Comparison of ENCODE assay signal across 11 cellular contexts in genomic region chr18:58965930-58966662, GRCh38.
DNase-seq lines count a peak whose midpoint lies in the region; ATAC-seq and TF ChIP-seq lines count a peak whose summit lies in the region.
"Had no signal": no experiment of that assay in that cellular context is flagged by ENCODE, and none has a peak within 500 bp of the region (broad histone marks: within the 10 kb centered on the region; RNA-seq: fewer than 3 reads in every experiment).

No MANE protein-coding gene starts in this region.

- H3K27me3 Mint-ChIP-seq in brain = no peaks in the 10 kb centered on the region

- no peak overlapping the region for H2BK12ac ChIP-seq in neuronal stem cell (ENCODE audit: low read length)

- no peak overlapping the region for H3K4me3 ChIP-seq in liver (ENCODE audit: low read depth in 1 of 3, low read length in 3 of 3)
- no peak overlapping the region for H3K4me3 ChIP-seq in right lobe of liver
- H3K4me3 ChIP-seq in neuronal stem cell (ENCODE audit: low read length in 2 of 2) = no peak overlapping the region
- H3K4me3 ChIP-seq in aorta (ENCODE audit: low read length in 2 of 2) = no peak overlapping the region
- no peak overlapping the region for H3K4me3 ChIP-seq in upper lobe of right lung
- H3K4me3 ChIP-seq: uterus had no signal

- DNase-seq in right lobe of liver (no peak), neuronal stem cell (ENCODE audit: low spot score) (no peak), aorta (no peak), G401 (ENCODE audit: low spot score) (no peak), upper lobe of right lung (no peak)
- DNase-seq: DND-41, uterus had no signal

- 64% methylated on average over 4 of the region's 4 CpGs for WGBS in liver
- WGBS in right lobe of liver (ENCODE audit: insufficient coverage, low coverage, low lambda C conversion rate, missing lambda C conversion rate) = 42% methylated on average over 4 of the region's 4 CpGs
- no CpG with 5 or more reads among the region's 4 CpGs for WGBS in neuronal stem cell (ENCODE audit: extremely low coverage in 2 of 2, insufficient read length in 2 of 2, insufficient replicate concordance in 1 of 2), 2 donors
- 7 to 9% methylated on average over 4 of the region's 4 CpGs for WGBS in aorta, 2 donors

- no peak for TF ChIP-seq POLR2A in right lobe of liver (IDR thresholded peaks at IDR 0.05)

- peak overlapping the region in 3 of 5 experiments; percentile 5 to 38 (median 23) for H3K4me3 Mint-ChIP-seq in brain

- no peak overlapping the region for H2BK15ac ChIP-seq in neuronal stem cell (ENCODE audit: low read length)

- no peak overlapping the region for H4K8ac ChIP-seq in neuronal stem cell (ENCODE audit: low read depth, low read length)

- no peaks in the 10 kb centered on the region for H3K27me3 ChIP-seq in liver (ENCODE audit: control insufficient read depth in 4 of 4, insufficient read depth in 4 of 4, low read length in 3 of 4)
- no peaks in the 10 kb centered on the region for H3K27me3 ChIP-seq in right lobe of liver
- no peaks in the 10 kb centered on the region for H3K27me3 ChIP-seq in neuronal stem cell (ENCODE audit: control insufficient read depth in 3 of 3, insufficient read depth in 3 of 3, low read depth in 1 of 3, low read length in 3 of 3)
- H3K27me3 ChIP-seq in aorta (ENCODE audit: control insufficient read depth in 1 of 2, insufficient read depth in 2 of 2, low read length in 1 of 2) = no peaks in the 10 kb centered on the region
- H3K27me3 ChIP-seq in upper lobe of right lung = no peaks in the 10 kb centered on the region
- H3K27me3 ChIP-seq: uterus had no signal

- H3K27ac ChIP-seq in liver (ENCODE audit: low read depth in 1 of 2, low read length in 2 of 2) (peak overlapping the region; percentile 23 to 29), right lobe of liver (peak overlapping the region in 1 of 3 donors; percentile 14), neuronal stem cell (replicated peaks; ENCODE audit: low read length) (peak overlapping the region; percentile 5), aorta (ENCODE audit: low read depth in 1 of 2, low read length in 2 of 2) (peak overlapping the region; percentile 50 to 92), upper lobe of right lung (no peak overlapping the region)
- H3K27ac ChIP-seq: RWPE1 had no signal

- no peaks in the 10 kb centered on the region for H3K4me1 ChIP-seq in liver (ENCODE audit: control insufficient read depth in 4 of 4, insufficient read depth in 4 of 4, low read length in 3 of 4)
- no peaks in the 10 kb centered on the region for H3K4me1 ChIP-seq in right lobe of liver
- peaks cover 0 to 7% of the 10 kb centered on the region in 2 donors for H3K4me1 ChIP-seq in neuronal stem cell (ENCODE audit: control insufficient read depth in 2 of 2, insufficient read depth in 1 of 2, low read depth in 1 of 2, low read length in 2 of 2)
- peaks cover 0 to 16% of the 10 kb centered on the region in 2 donors for H3K4me1 ChIP-seq in aorta (ENCODE audit: control insufficient read depth in 1 of 2, insufficient read depth in 2 of 2, low read length in 2 of 2)
- peaks cover 25% of the 10 kb centered on the region for H3K4me1 ChIP-seq in upper lobe of right lung

- H2AK5ac ChIP-seq in neuronal stem cell (ENCODE audit: low read depth, low read length) = no peak overlapping the region

- peak overlapping the region in 1 of 2 donors; percentile 28 for H3K9ac ChIP-seq in liver (ENCODE audit: low read depth in 1 of 2, low read length in 2 of 2)
- no peak overlapping the region for H3K9ac ChIP-seq in neuronal stem cell (ENCODE audit: low read depth, low read length, poor library complexity)

- no peak overlapping the region for H2AFZ ChIP-seq in neuronal stem cell (ENCODE audit: low read length)

- H3K79me1 ChIP-seq in neuronal stem cell (ENCODE audit: low read depth, low read length) = no peaks in the 10 kb centered on the region

- no peaks in the 10 kb centered on the region for H3K36me3 ChIP-seq in liver (ENCODE audit: control insufficient read depth in 4 of 4, insufficient read depth in 3 of 4, low read depth in 1 of 4, low read length in 3 of 4)
- H3K36me3 ChIP-seq in right lobe of liver = no peaks in the 10 kb centered on the region
- peaks cover 19 to 87% of the 10 kb centered on the region in 2 donors for H3K36me3 ChIP-seq in neuronal stem cell (replicated peaks in 1 of 2; ENCODE audit: control insufficient read depth in 2 of 2, insufficient read depth in 2 of 2, low read length in 2 of 2)
- H3K36me3 ChIP-seq in aorta (ENCODE audit: control insufficient read depth in 1 of 2, insufficient read depth in 2 of 2, low read length in 1 of 2) = no peaks in the 10 kb centered on the region
- peaks cover 5% of the 10 kb centered on the region for H3K36me3 ChIP-seq in upper lobe of right lung
- H3K36me3 ChIP-seq: uterus had no signal

- H3K9me3 ChIP-seq in liver (ENCODE audit: control insufficient read depth in 4 of 4, low read length in 3 of 4) (no peaks in the 10 kb centered on the region), right lobe of liver (no peaks in the 10 kb centered on the region), neuronal stem cell (replicated peaks in 1 of 2; ENCODE audit: control insufficient read depth in 2 of 2, insufficient read depth in 1 of 2, low read depth in 1 of 2, low read length in 2 of 2) (no peaks in the 10 kb centered on the region), aorta (ENCODE audit: control insufficient read depth, low read length) (no peaks in the 10 kb centered on the region), upper lobe of right lung (no peaks in the 10 kb centered on the region)
- H3K9me3 ChIP-seq: uterus had no signal

- no peak overlapping the region for H3K23ac ChIP-seq in neuronal stem cell (ENCODE audit: low read depth, low read length, poor library complexity)

- intact Hi-C loops in right lobe of liver (cut with DNase I) = no loop called here
- intact Hi-C loops in aorta (cut with DNase I) = no loop called here
- intact Hi-C loops in upper lobe of right lung (cut with DNase I) = no loop called here

- no peaks in the 10 kb centered on the region for H3K9me3 Mint-ChIP-seq in brain

- in situ Hi-C loops in G401 (cut with HindIII; ENCODE audit: low sequenced_read_pairs) = no loop called here

- TF ChIP-seq CTCF in liver (IDR thresholded peaks at IDR 0.05; ENCODE audit: low read depth, low read length, missing input control) (no peak), right lobe of liver (IDR thresholded peaks at IDR 0.05) (no peak), brain (conservative IDR thresholded peaks at IDR 0.05) (no peak), upper lobe of right lung (IDR thresholded peaks at IDR 0.05) (no peak)

- peaks cover 74% of the 10 kb centered on the region for H3K36me3 Mint-ChIP-seq in brain

- ATAC-seq in right lobe of liver (no peak), aorta (ENCODE audit: low FRiP score) (no peak), upper lobe of right lung (no peak), GM21528 (IDR thresholded peaks at IDR 0.05; ENCODE audit: low FRiP score, unreplicated experiment) (no peak)

- TF ChIP-seq RAD21 in liver (IDR thresholded peaks at IDR 0.05) = no peak

- H3K4ac ChIP-seq in neuronal stem cell (ENCODE audit: low read length) = no peak overlapping the region

- peak overlapping the region; percentile 70 to 91 (median 83) for H3K27ac Mint-ChIP-seq in brain

- peaks cover 83% of the 10 kb centered on the region for H3K4me1 Mint-ChIP-seq in brain

- no peak overlapping the region for H2BK5ac ChIP-seq in neuronal stem cell (ENCODE audit: low read length)

- H3K18ac ChIP-seq in neuronal stem cell (ENCODE audit: low read length) = no peak overlapping the region

- no peak overlapping the region for H4K91ac ChIP-seq in neuronal stem cell (ENCODE audit: low read depth, low read length, poor library complexity)

- no peak overlapping the region for H3K14ac ChIP-seq in neuronal stem cell (ENCODE audit: low read length)

- no peak overlapping the region for H2BK120ac ChIP-seq in neuronal stem cell (ENCODE audit: low read depth, low read length)

- peak overlapping the region; percentile 26 for H3K4me2 ChIP-seq in neuronal stem cell (ENCODE audit: insufficient read depth, low read length, poor library complexity, severe bottlenecking)

TF ChIP-seq in liver, 16 proteins besides CTCF, POLR2A, EP300 and RAD21 (continues in another document):
- TF ChIP-seq MAX (IDR thresholded peaks at IDR 0.05) (no peak), JUND (IDR thresholded peaks at IDR 0.05) (no peak), YY1 (IDR thresholded peaks at IDR 0.05) (no peak), TAF1 (conservative IDR thresholded peaks at IDR 0.05) (no peak), EGR1 (IDR thresholded peaks at IDR 0.05; ENCODE audit: low read depth in 2 of 2) (no peak), ATF3 (IDR thresholded peaks at IDR 0.05) (no peak), GABPA (IDR thresholded peaks at IDR 0.05 in 1 of 2, conservative IDR thresholded peaks at IDR 0.05 in 1 of 2) (no peak), FOXA1 (IDR thresholded peaks at IDR 0.05) (no peak), ZBTB33 (IDR thresholded peaks at IDR 0.05) (no peak), NR2F2 (IDR thresholded peaks at IDR 0.05) (no peak)
